25 cellular contexts compared by ENCODE assay signal in the genomic region with DNA sequence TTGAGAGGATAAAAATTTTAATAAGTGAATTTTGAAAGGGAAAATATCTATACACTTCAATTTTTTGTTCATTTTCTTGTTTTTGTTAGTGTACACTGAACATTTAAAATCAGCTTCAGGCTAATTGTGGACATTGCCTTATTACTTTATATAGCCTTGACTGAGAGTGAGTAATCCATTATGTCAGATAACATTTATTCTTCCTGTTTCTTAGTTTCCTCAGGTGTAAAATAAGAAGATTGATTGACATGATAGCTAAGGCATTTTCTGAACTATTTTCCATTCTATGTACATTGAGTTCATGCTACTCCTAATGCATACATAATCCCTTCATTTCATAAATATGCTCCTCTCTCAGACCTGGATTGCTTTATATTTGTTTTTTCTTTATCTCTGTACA.
"Had no signal": no experiment of that assay in that cellular context is flagged by ENCODE, and none has a peak within 500 bp of the region (broad histone marks: within the 10 kb centered on the region; RNA-seq: fewer than 3 reads in every experiment).

No MANE protein-coding gene starts in this region.

- H3K27me3 ChIP-seq: adrenal gland had no signal

- H3K9me3 ChIP-seq: adrenal gland had no signal

- H3K4me1 Mint-ChIP-seq: activated B cell treated with CpG ODN at 0.5 μM for 24 hours; activated CD4-positive, alpha-beta T cell treated with anti-CD3 and anti-CD28 coated beads, Interleukin-2, amount 10 ng/mL, durations not matched to agents 24 days and 14 days; activated naive CD8-positive, alpha-beta T cell treated with anti-CD3 and anti-CD28 coated beads, Interleukin-2, amount 10 ng/mL, durations not matched to agents 7 days and 5 days; T-helper 17 cell had no signal

- DNase-seq: activated B cell treated with CpG ODN at 0.5 μM for 24 hours; activated CD4-positive, alpha-beta memory T cell treated with anti-CD3 and anti-CD28 coated beads for 36 hours; activated CD4-positive, alpha-beta T cell treated with anti-CD3 and anti-CD28 coated beads for 1 hour; activated CD4-positive, alpha-beta T cell treated with anti-CD3 and anti-CD28 coated beads, Interleukin-2, amount 10 ng/mL, durations not matched to agents 24 days and 14 days; activated CD8-positive, alpha-beta memory T cell treated with anti-CD3 and anti-CD28 coated beads for 24 hours; activated naive CD4-positive, alpha-beta T cell treated with anti-CD3 and anti-CD28 coated beads, Interleukin-2, amount 50 U/mL, for 16 hours; activated naive CD8-positive, alpha-beta T cell treated with anti-CD3 and anti-CD28 coated beads, Interleukin-2, amount 10 ng/mL, durations not matched to agents 7 days and 5 days; activated T-cell treated with anti-CD3 and anti-CD28 coated beads for 4 hours; activated T-cell treated with anti-CD3 and anti-CD28 coated beads, Interleukin-2, amount 50 U/mL, for 72 hours; adrenal gland; anterior cingulate cortex; cerebellar nuclear complex; NCI-H1092 treated with DMSO at 0.1 percent for 48 hours; NCI-H1417 treated with DMSO at 0.1 percent for 48 hours; NCI-H1694; NCI-H2029; NCI-H2107; NCI-H2171 treated with DMSO at 0.1 percent for 48 hours; NCI-H226; NCI-H526; NCI-H774; PC-9; SHP77 treated with DMSO at 0.1 percent for 48 hours; T-helper 17 cell; T-helper 9 cell had no signal

- H3K4me2 ChIP-seq: PC-9 had no signal

- H3K36me3 ChIP-seq: adrenal gland had no signal

- H3K4me1 ChIP-seq: adrenal gland had no signal

- H3K4me3 Mint-ChIP-seq: activated B cell treated with CpG ODN at 0.5 μM for 24 hours; activated CD4-positive, alpha-beta memory T cell treated with anti-CD3 and anti-CD28 coated beads for 36 hours; activated CD4-positive, alpha-beta T cell treated with anti-CD3 and anti-CD28 coated beads, Interleukin-2, amount 10 ng/mL, durations not matched to agents 24 days and 14 days; activated naive CD8-positive, alpha-beta T cell treated with anti-CD3 and anti-CD28 coated beads, Interleukin-2, amount 10 ng/mL, durations not matched to agents 7 days and 5 days; activated T-cell treated with anti-CD3 and anti-CD28 coated beads, Interleukin-2, amount 50 U/mL, for 72 hours; T-helper 17 cell had no signal

- ATAC-seq: activated T-cell treated with anti-CD3 and anti-CD28 coated beads, Interleukin-2, amount 50 U/mL, for 72 hours; T-helper 17 cell had no signal

- H3K27ac Mint-ChIP-seq: activated B cell treated with CpG ODN at 0.5 μM for 24 hours; activated CD4-positive, alpha-beta memory T cell treated with anti-CD3 and anti-CD28 coated beads for 36 hours; activated CD4-positive, alpha-beta T cell treated with anti-CD3 and anti-CD28 coated beads, Interleukin-2, amount 10 ng/mL, durations not matched to agents 24 days and 14 days; activated naive CD8-positive, alpha-beta T cell treated with anti-CD3 and anti-CD28 coated beads, Interleukin-2, amount 10 ng/mL, durations not matched to agents 7 days and 5 days; activated T-cell treated with anti-CD3 and anti-CD28 coated beads, Interleukin-2, amount 50 U/mL, for 72 hours; T-helper 17 cell had no signal

- H3K27me3 Mint-ChIP-seq: activated B cell treated with CpG ODN at 0.5 μM for 24 hours; activated CD4-positive, alpha-beta memory T cell treated with anti-CD3 and anti-CD28 coated beads for 36 hours; activated CD4-positive, alpha-beta T cell treated with anti-CD3 and anti-CD28 coated beads, Interleukin-2, amount 10 ng/mL, durations not matched to agents 24 days and 14 days; activated naive CD8-positive, alpha-beta T cell treated with anti-CD3 and anti-CD28 coated beads, Interleukin-2, amount 10 ng/mL, durations not matched to agents 7 days and 5 days; T-helper 17 cell had no signal

- H2AFZ ChIP-seq: PC-9 had no signal

- H3K27ac ChIP-seq: adrenal gland, PC-9 had no signal

- H3K9me3 Mint-ChIP-seq: activated B cell treated with CpG ODN at 0.5 μM for 24 hours; activated CD4-positive, alpha-beta T cell treated with anti-CD3 and anti-CD28 coated beads, Interleukin-2, amount 10 ng/mL, durations not matched to agents 24 days and 14 days had no signal

- H3K36me3 Mint-ChIP-seq: activated CD4-positive, alpha-beta memory T cell treated with anti-CD3 and anti-CD28 coated beads for 36 hours; activated naive CD8-positive, alpha-beta T cell treated with anti-CD3 and anti-CD28 coated beads, Interleukin-2, amount 10 ng/mL, durations not matched to agents 7 days and 5 days had no signal

- H3K4me3 ChIP-seq: adrenal gland, PC-9 had no signal
